11 cellular contexts compared by ENCODE assay signal in the genomic region with DNA sequence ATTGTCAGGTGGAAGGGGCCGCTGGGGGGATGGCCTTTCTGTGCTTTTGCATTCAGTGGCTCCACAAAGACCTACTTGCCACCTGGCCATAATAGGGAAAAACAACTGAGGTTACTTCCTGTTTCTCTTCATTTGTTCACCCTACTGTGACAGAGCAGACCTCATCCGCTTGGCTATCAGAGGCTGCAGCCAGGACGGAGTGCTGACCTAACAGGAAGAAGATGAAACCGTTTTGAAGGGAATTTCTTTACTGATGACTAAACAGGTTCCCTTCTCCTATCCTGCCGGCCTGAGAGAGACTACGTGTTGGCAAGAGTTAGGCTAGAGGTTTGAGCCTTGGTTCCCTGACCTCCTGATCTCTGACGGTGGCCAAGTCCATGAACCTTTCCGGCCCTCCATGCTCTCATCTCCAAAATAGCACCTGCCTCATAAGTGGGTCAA. TPM values are rescaled to one million over a fixed set of nuclear protein-coding genes. Genes with fewer than 3 reads are reported as not detected.
DNase-seq lines count a peak whose midpoint lies in the region; ATAC-seq and TF ChIP-seq lines count a peak whose summit lies in the region.
"Had no signal": no experiment of that assay in that cellular context is flagged by ENCODE, and none has a peak within 500 bp of the region (broad histone marks: within the 10 kb centered on the region; RNA-seq: fewer than 3 reads in every experiment).

No MANE protein-coding gene starts in this region.

- H3K4me3 ChIP-seq in neural progenitor cell (no peak overlapping the region), WERI-Rb-1 (ENCODE audit: low read depth, low read length) (no peak overlapping the region)

- H3K27ac Mint-ChIP-seq in neural progenitor cell, result peak overlapping the region; percentile 55
- H3K27ac Mint-ChIP-seq: activated naive CD8-positive, alpha-beta T cell had no signal

- H3K4me2 ChIP-seq in neural progenitor cell, result no peak overlapping the region
- H3K4me2 ChIP-seq: KMS-11 had no signal

- H3K4me1 Mint-ChIP-seq in neural progenitor cell, result peaks cover 38% of the 10 kb centered on the region

- TF ChIP-seq CTCF in neural progenitor cell (IDR thresholded peaks at IDR 0.05), result no peak
- no peak for TF ChIP-seq CTCF in WERI-Rb-1 (IDR thresholded peaks at IDR 0.05; ENCODE audit: low read depth, low read length)

- no peaks in the 10 kb centered on the region for H3K9me3 Mint-ChIP-seq in neural progenitor cell

- H4K20me1 ChIP-seq in neural progenitor cell (ENCODE audit: low read depth), result no peaks in the 10 kb centered on the region

- H3K27ac ChIP-seq in neural progenitor cell (no peak overlapping the region), WERI-Rb-1 (no peak overlapping the region)
- H3K27ac ChIP-seq: KMS-11 had no signal

- peak; percentile 91 for ATAC-seq in HG02870 (IDR thresholded peaks at IDR 0.05; ENCODE audit: unreplicated experiment)
- ATAC-seq: left ventricle myocardium superior had no signal

- peaks cover 15% of the 10 kb centered on the region for H3K4me1 ChIP-seq in neural progenitor cell

- H2AFZ ChIP-seq in neural progenitor cell (replicated peaks), result peak overlapping the region; percentile 70

- H3K36me3 ChIP-seq in neural progenitor cell (no peaks in the 10 kb centered on the region), WERI-Rb-1 (no peaks in the 10 kb centered on the region)

- H3K27me3 ChIP-seq in neural progenitor cell, result no peaks in the 10 kb centered on the region
- H3K27me3 ChIP-seq in WERI-Rb-1 (ENCODE audit: insufficient read depth, low read depth, severe bottlenecking), result no peaks in the 10 kb centered on the region

- H3K27me3 Mint-ChIP-seq in neural progenitor cell (ENCODE audit: insufficient read depth, low read depth), result peaks cover 4% of the 10 kb centered on the region

- H3K4me3 Mint-ChIP-seq in neural progenitor cell, result no peak overlapping the region
- H3K4me3 Mint-ChIP-seq: activated naive CD8-positive, alpha-beta T cell had no signal

- H3K36me3 Mint-ChIP-seq in neural progenitor cell, result no peaks in the 10 kb centered on the region
- H3K36me3 Mint-ChIP-seq: activated naive CD8-positive, alpha-beta T cell had no signal

- H3K9ac ChIP-seq in neural progenitor cell, result no peak overlapping the region
- H3K9ac ChIP-seq: KMS-11 had no signal

- H3F3A ChIP-seq in neural progenitor cell (ENCODE audit: low read depth), result peaks cover 12% of the 10 kb centered on the region

- H3K9me3 ChIP-seq in neural progenitor cell (ENCODE audit: low read depth) (no peaks in the 10 kb centered on the region), WERI-Rb-1 (ENCODE audit: severe bottlenecking) (no peaks in the 10 kb centered on the region)

- peak; percentile 49 for DNase-seq in GM19238 (ENCODE audit: insufficient read length, low spot score)
- peak; percentile 26 for DNase-seq in OCI-M1 (lab: John Stamatoyannopoulos, UW)
- no peak for DNase-seq in neural progenitor cell (ENCODE audit: low spot score)
- no peak for DNase-seq in NCI-H1105 (lab: John Stamatoyannopoulos, UW)
- no peak for DNase-seq in KG1 (lab: John Stamatoyannopoulos, UW)
- no peak for DNase-seq in NCI-H524 treated with DMSO at 0.1 percent for 48 hours (lab: John Stamatoyannopoulos, UW)
- DNase-seq in WERI-Rb-1, result no peak
- DNase-seq: left ventricle myocardium superior had no signal

- H3K79me2 ChIP-seq in neural progenitor cell (ENCODE audit: low read depth), result no peaks in the 10 kb centered on the region

RNA-seq across cellular contexts. Expression of gene PRR18, which starts 21.3 kb away (rescaled TPM):
- total RNA-seq in neural progenitor cell (ENCODE audit: low replicate concordance), result 0.13 and 0.40 TPM in 2 replicates
- total RNA-seq: left ventricle myocardium superior had no signal

RNA-seq across cellular contexts. Expression of gene SFT2D1, which starts 55.5 kb away (rescaled TPM):
- 38.1 and 48.9 TPM in 2 replicates for total RNA-seq in neural progenitor cell (ENCODE audit: low replicate concordance)

Comparison
In these comparisons a context has a peak if more than half of its experiments do, and no peak if none do; other contexts are left out.
1. DNase-seq: peak in GM19238 (single experiment) and OCI-M1 (single experiment); none in neural progenitor cell (single experiment), NCI-H1105 (single experiment), KG1 (single experiment), NCI-H524 treated with DMSO at 0.1 percent for 48 hours (single experiment) and WERI-Rb-1 (single experiment).